In genomic region chr15:35752134-35752466, GRCh38 we compare ENCODE assay signal across 12 cellular contexts.
"Had no signal": no experiment of that assay in that cellular context is flagged by ENCODE, and none has a peak within 500 bp of the region (broad histone marks: within the 10 kb centered on the region; RNA-seq: fewer than 3 reads in every experiment).

No MANE protein-coding gene starts in this region.

- H3K36me3 ChIP-seq: heart right ventricle, lower lobe of right lung, spleen, upper lobe of left lung had no signal

- H3K4me3 Mint-ChIP-seq: activated B cell treated with CpG ODN at 0.5 μM for 24 hours; activated CD4-positive, alpha-beta T cell treated with anti-CD3 and anti-CD28 coated beads for 36 hours; activated naive CD4-positive, alpha-beta T cell treated with anti-CD3 and anti-CD28 coated beads for 36 hours; activated naive CD8-positive, alpha-beta T cell treated with anti-CD3 and anti-CD28 coated beads, Interleukin-2, amount 10 ng/mL, durations not matched to agents 7 days and 5 days; immature natural killer cell; naive B cell had no signal

- H3K27ac ChIP-seq: heart right ventricle, lower lobe of right lung, testis, upper lobe of left lung had no signal

- DNase-seq: activated B cell treated with CpG ODN at 0.5 μM for 24 hours, cortex of kidney, immature natural killer cell, lower lobe of right lung, spleen had no signal

- H3K9me3 ChIP-seq: heart right ventricle, lower lobe of right lung, spleen, testis, upper lobe of left lung had no signal

- H3K9me3 Mint-ChIP-seq: activated B cell treated with CpG ODN at 0.5 μM for 24 hours; activated naive CD4-positive, alpha-beta T cell treated with anti-CD3 and anti-CD28 coated beads for 36 hours; activated naive CD8-positive, alpha-beta T cell treated with anti-CD3 and anti-CD28 coated beads, Interleukin-2, amount 10 ng/mL, durations not matched to agents 7 days and 5 days; naive B cell had no signal

- H3K4me1 ChIP-seq: lower lobe of right lung, testis, upper lobe of left lung had no signal

- H3K4me3 ChIP-seq: lower lobe of right lung, spleen, upper lobe of left lung had no signal

- H3K36me3 Mint-ChIP-seq: activated naive CD8-positive, alpha-beta T cell treated with anti-CD3 and anti-CD28 coated beads, Interleukin-2, amount 10 ng/mL, durations not matched to agents 7 days and 5 days; immature natural killer cell; naive B cell had no signal

- H3K27me3 ChIP-seq: heart right ventricle, testis, upper lobe of left lung had no signal

- H3K27ac Mint-ChIP-seq: activated B cell treated with CpG ODN at 0.5 μM for 24 hours; activated CD4-positive, alpha-beta T cell treated with anti-CD3 and anti-CD28 coated beads for 36 hours; activated naive CD4-positive, alpha-beta T cell treated with anti-CD3 and anti-CD28 coated beads for 36 hours; activated naive CD8-positive, alpha-beta T cell treated with anti-CD3 and anti-CD28 coated beads, Interleukin-2, amount 10 ng/mL, durations not matched to agents 7 days and 5 days; immature natural killer cell; naive B cell had no signal

- H3K4me1 Mint-ChIP-seq: activated B cell treated with CpG ODN at 0.5 μM for 24 hours; activated CD4-positive, alpha-beta T cell treated with anti-CD3 and anti-CD28 coated beads for 36 hours; activated naive CD8-positive, alpha-beta T cell treated with anti-CD3 and anti-CD28 coated beads, Interleukin-2, amount 10 ng/mL, durations not matched to agents 7 days and 5 days; immature natural killer cell; naive B cell had no signal
